Comparison of ENCODE assay signal across 1 cellular context in the genomic region with DNA sequence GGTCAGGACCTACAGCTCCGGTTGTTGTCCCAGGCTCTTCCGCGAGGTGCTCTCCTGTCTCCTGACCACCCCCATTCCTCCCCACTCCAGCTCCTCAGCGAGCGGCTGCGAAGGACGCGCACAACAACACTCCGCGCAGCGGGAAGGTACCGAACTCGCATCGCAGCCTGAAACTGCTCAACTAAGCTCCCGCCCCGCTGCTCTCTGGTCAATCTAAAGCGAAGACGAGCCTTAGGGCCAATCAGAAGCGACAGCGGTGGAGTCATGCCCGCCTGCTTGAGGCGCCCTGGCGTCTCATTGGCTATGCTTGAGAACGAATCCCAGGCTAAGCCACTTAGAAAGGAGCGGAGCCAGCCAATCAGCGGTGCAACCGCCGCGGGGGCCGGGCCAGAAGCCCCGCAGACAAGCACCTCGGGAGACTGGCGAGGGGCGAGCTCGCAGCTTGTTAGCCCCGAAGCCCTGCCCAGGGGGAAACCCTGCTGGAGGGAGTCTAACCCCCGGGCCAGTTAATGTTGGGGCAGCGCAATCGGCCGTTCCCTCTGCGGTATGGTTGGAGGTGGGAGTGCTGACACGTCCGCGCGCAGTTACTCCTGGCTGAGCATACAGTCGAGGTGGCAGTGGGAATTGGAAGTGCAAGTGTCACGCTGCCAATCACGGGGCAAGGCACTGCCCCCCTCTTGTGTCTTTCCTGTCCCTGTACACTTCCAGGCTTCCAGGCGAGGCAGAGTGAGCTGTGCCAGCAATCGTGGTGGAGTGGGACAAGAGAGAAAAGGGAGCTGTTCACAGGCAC.
A peak's percentile ranks its signal among the peaks of the same experiment; 100 is the strongest.
TF ChIP-seq lines count a peak whose summit lies in the region.

No MANE protein-coding gene starts in this region.

TF ChIP-seq in HepG2, 621 proteins besides CTCF, POLR2A, EP300 and RAD21 (continued from another document and continues in another):
- TF ChIP-seq CEBPZ (IDR thresholded peaks at IDR 0.05; ENCODE audit: low read length) (peak; percentile 80), MTF2 (CRISPR knock-in tag; IDR thresholded peaks at IDR 0.05; ENCODE audit: borderline replicate concordance) (peak; percentile 84; the same call in 1 of the 2 replicates), ZSCAN21 (CRISPR knock-in tag; IDR thresholded peaks at IDR 0.05; ENCODE audit: borderline replicate concordance) (no peak), ZNF12 (CRISPR knock-in tag; IDR thresholded peaks at IDR 0.05) (no peak), EZH2 (conservative IDR thresholded peaks at IDR 0.05; ENCODE audit: low read depth, low read length) (no peak), ZKSCAN1 (IDR thresholded peaks at IDR 0.05; ENCODE audit: low read length) (no peak), ZNF136 (CRISPR knock-in tag; IDR thresholded peaks at IDR 0.05; ENCODE audit: low read depth) (peak; percentile 70; the same call in 1 of the 2 replicates), SP2 (CRISPR knock-in tag; IDR thresholded peaks at IDR 0.05) (peak; percentile 99), ATF7-NPFF (CRISPR knock-in tag; IDR thresholded peaks at IDR 0.05; ENCODE audit: low read depth) (peak; percentile 45; the same call in 1 of the 2 replicates), ZHX1 (CRISPR knock-in tag; IDR thresholded peaks at IDR 0.05; ENCODE audit: low read depth) (0 out of 2 replicates have a peak, but pooled peaks have one; percentile 69), MXD1 (CRISPR knock-in tag; IDR thresholded peaks at IDR 0.05) (peak; percentile 42; the same call in 1 of the 2 replicates), AKNA (CRISPR knock-in tag; IDR thresholded peaks at IDR 0.05; ENCODE audit: borderline replicate concordance) (no peak), CREM (IDR thresholded peaks at IDR 0.05) (peak; percentile 60; the same call in 1 of the 2 replicates), CREM (CRISPR knock-in tag; IDR thresholded peaks at IDR 0.05) (no peak), ZNF557 (CRISPR knock-in tag; IDR thresholded peaks at IDR 0.05) (0 out of 2 replicates have a peak, but pooled peaks have one; percentile 33), E2F2 (CRISPR knock-in tag; IDR thresholded peaks at IDR 0.05; ENCODE audit: borderline replicate concordance) (no peak), ZNF615 (CRISPR knock-in tag; IDR thresholded peaks at IDR 0.05; ENCODE audit: borderline replicate concordance) (no peak), ZNF367 (CRISPR knock-in tag; IDR thresholded peaks at IDR 0.05; ENCODE audit: borderline replicate concordance) (no peak), ZNF431 (CRISPR knock-in tag; IDR thresholded peaks at IDR 0.05; ENCODE audit: borderline replicate concordance, low read depth) (0 out of 2 replicates have a peak, but pooled peaks have one; percentile 66), FIP1L1 (IDR thresholded peaks at IDR 0.05; ENCODE audit: borderline replicate concordance, insufficient read depth, low read depth, low read length) (no peak), ZNF317 (CRISPR knock-in tag; IDR thresholded peaks at IDR 0.05) (0 out of 2 replicates have a peak, but pooled peaks have one; percentile 55), ZNF230 (CRISPR knock-in tag; IDR thresholded peaks at IDR 0.05) (no peak; the same call in 1 of the 2 replicates)
- TF ChIP-seq, protein P1, sequence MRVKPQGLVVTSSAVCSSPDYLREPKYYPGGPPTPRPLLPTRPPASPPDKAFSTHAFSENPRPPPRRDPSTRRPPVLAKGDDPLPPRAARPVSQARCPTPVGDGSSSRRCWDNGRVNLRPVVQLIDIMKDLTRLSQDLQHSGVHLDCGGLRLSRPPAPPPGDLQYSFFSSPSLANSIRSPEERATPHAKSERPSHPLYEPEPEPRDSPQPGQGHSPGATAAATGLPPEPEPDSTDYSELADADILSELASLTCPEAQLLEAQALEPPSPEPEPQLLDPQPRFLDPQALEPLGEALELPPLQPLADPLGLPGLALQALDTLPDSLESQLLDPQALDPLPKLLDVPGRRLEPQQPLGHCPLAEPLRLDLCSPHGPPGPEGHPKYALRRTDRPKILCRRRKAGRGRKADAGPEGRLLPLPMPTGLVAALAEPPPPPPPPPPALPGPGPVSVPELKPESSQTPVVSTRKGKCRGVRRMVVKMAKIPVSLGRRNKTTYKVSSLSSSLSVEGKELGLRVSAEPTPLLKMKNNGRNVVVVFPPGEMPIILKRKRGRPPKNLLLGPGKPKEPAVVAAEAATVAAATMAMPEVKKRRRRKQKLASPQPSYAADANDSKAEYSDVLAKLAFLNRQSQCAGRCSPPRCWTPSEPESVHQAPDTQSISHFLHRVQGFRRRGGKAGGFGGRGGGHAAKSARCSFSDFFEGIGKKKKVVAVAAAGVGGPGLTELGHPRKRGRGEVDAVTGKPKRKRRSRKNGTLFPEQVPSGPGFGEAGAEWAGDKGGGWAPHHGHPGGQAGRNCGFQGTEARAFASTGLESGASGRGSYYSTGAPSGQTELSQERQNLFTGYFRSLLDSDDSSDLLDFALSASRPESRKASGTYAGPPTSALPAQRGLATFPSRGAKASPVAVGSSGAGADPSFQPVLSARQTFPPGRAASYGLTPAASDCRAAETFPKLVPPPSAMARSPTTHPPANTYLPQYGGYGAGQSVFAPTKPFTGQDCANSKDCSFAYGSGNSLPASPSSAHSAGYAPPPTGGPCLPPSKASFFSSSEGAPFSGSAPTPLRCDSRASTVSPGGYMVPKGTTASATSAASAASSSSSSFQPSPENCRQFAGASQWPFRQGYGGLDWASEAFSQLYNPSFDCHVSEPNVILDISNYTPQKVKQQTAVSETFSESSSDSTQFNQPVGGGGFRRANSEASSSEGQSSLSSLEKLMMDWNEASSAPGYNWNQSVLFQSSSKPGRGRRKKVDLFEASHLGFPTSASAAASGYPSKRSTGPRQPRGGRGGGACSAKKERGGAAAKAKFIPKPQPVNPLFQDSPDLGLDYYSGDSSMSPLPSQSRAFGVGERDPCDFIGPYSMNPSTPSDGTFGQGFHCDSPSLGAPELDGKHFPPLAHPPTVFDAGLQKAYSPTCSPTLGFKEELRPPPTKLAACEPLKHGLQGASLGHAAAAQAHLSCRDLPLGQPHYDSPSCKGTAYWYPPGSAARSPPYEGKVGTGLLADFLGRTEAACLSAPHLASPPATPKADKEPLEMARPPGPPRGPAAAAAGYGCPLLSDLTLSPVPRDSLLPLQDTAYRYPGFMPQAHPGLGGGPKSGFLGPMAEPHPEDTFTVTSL (CRISPR knock-in tag; IDR thresholded peaks at IDR 0.05; ENCODE audit: borderline replicate concordance): no peak
- TF ChIP-seq, protein P2, sequence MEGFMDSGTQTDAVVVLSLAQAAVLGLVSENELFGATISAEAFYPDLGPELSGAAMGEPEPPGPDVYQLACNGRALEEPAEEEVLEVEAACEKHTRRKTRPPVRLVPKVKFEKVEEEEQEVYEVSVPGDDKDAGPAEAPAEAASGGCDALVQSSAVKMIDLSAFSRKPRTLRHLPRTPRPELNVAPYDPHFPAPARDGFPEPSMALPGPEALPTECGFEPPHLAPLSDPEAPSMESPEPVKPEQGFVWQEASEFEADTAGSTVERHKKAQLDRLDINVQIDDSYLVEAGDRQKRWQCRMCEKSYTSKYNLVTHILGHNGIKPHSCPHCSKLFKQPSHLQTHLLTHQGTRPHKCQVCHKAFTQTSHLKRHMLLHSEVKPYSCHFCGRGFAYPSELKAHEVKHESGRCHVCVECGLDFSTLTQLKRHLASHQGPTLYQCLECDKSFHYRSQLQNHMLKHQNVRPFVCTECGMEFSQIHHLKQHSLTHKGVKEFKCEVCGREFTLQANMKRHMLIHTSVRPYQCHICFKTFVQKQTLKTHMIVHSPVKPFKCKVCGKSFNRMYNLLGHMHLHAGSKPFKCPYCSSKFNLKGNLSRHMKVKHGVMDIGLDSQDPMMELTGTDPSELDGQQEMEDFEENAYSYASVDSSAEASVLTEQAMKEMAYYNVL (CRISPR knock-in tag; IDR thresholded peaks at IDR 0.05; ENCODE audit: borderline replicate concordance): no peak
- TF ChIP-seq, protein P3, sequence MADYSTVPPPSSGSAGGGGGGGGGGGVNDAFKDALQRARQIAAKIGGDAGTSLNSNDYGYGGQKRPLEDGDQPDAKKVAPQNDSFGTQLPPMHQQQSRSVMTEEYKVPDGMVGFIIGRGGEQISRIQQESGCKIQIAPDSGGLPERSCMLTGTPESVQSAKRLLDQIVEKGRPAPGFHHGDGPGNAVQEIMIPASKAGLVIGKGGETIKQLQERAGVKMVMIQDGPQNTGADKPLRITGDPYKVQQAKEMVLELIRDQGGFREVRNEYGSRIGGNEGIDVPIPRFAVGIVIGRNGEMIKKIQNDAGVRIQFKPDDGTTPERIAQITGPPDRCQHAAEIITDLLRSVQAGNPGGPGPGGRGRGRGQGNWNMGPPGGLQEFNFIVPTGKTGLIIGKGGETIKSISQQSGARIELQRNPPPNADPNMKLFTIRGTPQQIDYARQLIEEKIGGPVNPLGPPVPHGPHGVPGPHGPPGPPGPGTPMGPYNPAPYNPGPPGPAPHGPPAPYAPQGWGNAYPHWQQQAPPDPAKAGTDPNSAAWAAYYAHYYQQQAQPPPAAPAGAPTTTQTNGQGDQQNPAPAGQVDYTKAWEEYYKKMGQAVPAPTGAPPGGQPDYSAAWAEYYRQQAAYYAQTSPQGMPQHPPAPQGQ (CRISPR knock-in tag; IDR thresholded peaks at IDR 0.05; ENCODE audit: borderline replicate concordance): no peak
